In the genomic region with DNA sequence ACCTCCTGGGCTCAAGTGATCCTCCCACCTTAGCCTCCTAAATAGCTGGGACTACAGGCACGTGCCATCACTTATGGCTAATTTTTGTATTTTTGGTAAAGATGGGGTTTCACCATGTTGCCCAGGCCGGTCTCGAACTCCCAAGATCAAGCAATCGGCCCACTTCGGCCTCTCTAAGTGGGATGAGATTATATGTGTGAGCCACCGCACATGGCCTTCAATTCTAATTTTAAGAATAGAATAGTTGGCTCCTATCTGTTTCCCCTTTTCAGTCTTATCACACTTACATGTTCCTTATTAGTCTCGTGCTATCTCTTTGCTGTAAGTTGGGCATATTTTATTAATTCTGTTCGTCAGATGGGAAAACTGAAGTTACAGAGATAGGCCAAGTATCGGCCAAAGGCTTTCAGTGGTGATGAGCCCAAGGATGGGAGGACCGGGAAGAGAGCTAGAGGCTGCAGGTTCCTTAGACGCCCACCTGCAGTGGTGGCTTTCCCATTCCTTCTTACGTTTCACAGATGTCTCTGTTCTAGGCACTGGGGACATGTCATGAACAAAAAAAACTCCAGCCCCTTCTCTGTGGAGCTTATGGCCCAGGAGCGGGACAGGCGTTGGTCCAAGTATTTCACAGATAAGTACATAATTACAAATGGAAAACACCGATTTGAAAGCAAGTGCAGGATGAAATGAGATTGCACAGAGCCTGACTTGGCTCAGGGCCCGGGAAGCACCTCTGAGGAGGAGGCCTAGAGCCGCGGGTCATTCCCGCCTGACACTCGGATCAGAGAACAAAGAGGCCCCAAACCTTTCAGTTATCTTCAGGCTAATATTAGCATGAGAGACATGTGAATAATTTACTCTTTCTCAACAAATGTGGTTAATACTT, we compare ENCODE assay signal across 8 cellular contexts.
DNase-seq lines count a peak whose midpoint lies in the region; ATAC-seq and TF ChIP-seq lines count a peak whose summit lies in the region.

No MANE protein-coding gene starts in this region.

- CTCF ChIA-PET in IMR-90 (lab: Yijun Ruan, JAX) = interaction anchor here (0.8 kb wide), 1 partner anchor 75 kb away, joined by 3 read pairs; no protein-coding TSS in a partner anchor

- POLR2A ChIA-PET in IMR-90 (lab: Charles Lee; ENCODE audit: unreplicated experiment) = no interaction called here

- dilution Hi-C loops in IMR-90 (cut with HindIII; ENCODE audit: low sequenced_read_pairs, unreplicated experiment) = no loop called here

- WGBS in IMR-90 (ENCODE audit: extremely low coverage in 2 of 2, insufficient read length in 1 of 2), 2 experiments = 18% methylated on average over 2 of the region's 20 CpGs; no CpG with 5 or more reads in 1 of the 2 experiments

- H3K4me2 ChIP-seq in IMR-90 (ENCODE audit: low read depth, low read length) = no peak overlapping the region; the same call in 1 of the 2 replicates

- no peak overlapping the region for H3K56ac ChIP-seq in IMR-90 (ENCODE audit: extremely low read depth, insufficient read depth, low read length)

- no peak overlapping the region for H3K18ac ChIP-seq in IMR-90 (ENCODE audit: low read depth, low read length)

- H3K27me3 ChIP-seq in IMR-90 (ENCODE audit: control insufficient read depth, insufficient read depth, low read length) (peaks cover 2% of the 10 kb centered on the region), layer of hippocampus (ENCODE audit: control insufficient read depth, insufficient read depth, low read length) (no peaks in the 10 kb centered on the region)

- H3K4me1 ChIP-seq in IMR-90 (ENCODE audit: control insufficient read depth, insufficient read depth, low read length) = peaks cover 12% of the 10 kb centered on the region

- no TSS peak for BruUV-seq in IMR-90 (replicated peaks; lab: Mats Ljungman, UMichigan)

- H3K9me3 ChIP-seq in IMR-90 (ENCODE audit: control insufficient read depth, insufficient read depth, low read length) = no peaks in the 10 kb centered on the region

- no peak overlapping the region for H3K14ac ChIP-seq in IMR-90 (replicated peaks; ENCODE audit: low read depth, low read length)

- peak overlapping the region; percentile 32 for H2BK120ac ChIP-seq in IMR-90 (ENCODE audit: low read depth, low read length)

- TF ChIP-seq CTCF in IMR-90 (conservative IDR thresholded peaks at IDR 0.05; ENCODE audit: low read depth, low read length) = no peak

- no peak overlapping the region for H3K9ac ChIP-seq in IMR-90 (ENCODE audit: low read depth, low read length)

- DNase-seq in IMR-90 (no peak), NK-92 (lab: John Stamatoyannopoulos, UW; ENCODE audit: unreplicated experiment) (no peak), SIG-M5 treated with dmso at 0.1 percent for 504 hours (lab: John Stamatoyannopoulos, UW; ENCODE audit: unreplicated experiment) (no peak), SW 1271 (lab: John Stamatoyannopoulos, UW) (no peak)
- DNase-seq in stimulated activated CD4-positive, alpha-beta T cell treated with anti-CD3 and anti-CD28 coated beads, Interleukin-4, amount 100 ng/mL, for 24 hours = no peak

- in situ Hi-C loops in IMR-90 (cut with MboI; ENCODE audit: low sequenced_read_pairs) = no loop called here

- TF ChIP-seq RAD21 in IMR-90 (IDR thresholded peaks at IDR 0.05; ENCODE audit: low read length) = no peak

- H3K9me1 ChIP-seq in IMR-90 (ENCODE audit: insufficient read depth, low read length) = peaks cover 4% of the 10 kb centered on the region; the same call in 1 of the 2 replicates

- H2BK15ac ChIP-seq in IMR-90 (ENCODE audit: low read depth, low read length) = peak overlapping the region; percentile 36; the same call in 1 of the 3 replicates

- peak overlapping the region; percentile 64 to 78; a peak in 3 of 4 replicates for H4K8ac ChIP-seq in IMR-90 (ENCODE audit: low read depth in 2 of 2, low read length in 2 of 2)

- peak overlapping the region; percentile 30; the same call in 1 of the 2 replicates for H3K4ac ChIP-seq in IMR-90 (ENCODE audit: low read depth, low read length)

- H2AFZ ChIP-seq in IMR-90 (replicated peaks; ENCODE audit: low read length, poor library complexity) = no peak overlapping the region

- no peak overlapping the region for H2AK9ac ChIP-seq in IMR-90 (replicated peaks; ENCODE audit: low read depth, low read length, poor library complexity)

- no peaks in the 10 kb centered on the region for H3K36me3 ChIP-seq in IMR-90 (ENCODE audit: control insufficient read depth, insufficient read depth, low read length)

- intact Hi-C loops in IMR-90 (cut with micrococcal nuclease) = no loop called here

- peak overlapping the region; percentile 43; the same call in 1 of the 2 replicates for H2BK20ac ChIP-seq in IMR-90 (ENCODE audit: low read depth, low read length)

- no peak overlapping the region for H3K27ac ChIP-seq in IMR-90 (ENCODE audit: insufficient read depth, low read length)
- H3K27ac ChIP-seq in layer of hippocampus (ENCODE audit: low read depth, low read length) = peak overlapping the region; percentile 46

- no peak overlapping the region for H2AK5ac ChIP-seq in IMR-90 (ENCODE audit: low read depth, low read length)

- peak overlapping the region; percentile 23; the same call in 1 of the 2 replicates for H4K5ac ChIP-seq in IMR-90 (ENCODE audit: low read depth, low read length)

- no peaks in the 10 kb centered on the region for H4K20me1 ChIP-seq in IMR-90 (ENCODE audit: insufficient read depth, low read length)

- TF ChIP-seq POLR2A in GM18505 (IDR thresholded peaks at IDR 0.05; ENCODE audit: borderline replicate concordance, extremely low read depth, insufficient read depth, insufficient read length) (no peak), IMR-90 (IDR thresholded peaks at IDR 0.05; ENCODE audit: low read depth, low read length) (no peak)

- no peaks in the 10 kb centered on the region for H3K79me1 ChIP-seq in IMR-90 (ENCODE audit: low read depth in 1 of 2, low read length in 2 of 2)

- no peak overlapping the region; the same call in 1 of the 2 replicates for H4K91ac ChIP-seq in IMR-90 (ENCODE audit: insufficient read depth, low read depth, low read length)

- no peak overlapping the region for H2BK5ac ChIP-seq in IMR-90 (ENCODE audit: low read depth, low read length, poor library complexity, severe bottlenecking)

- ATAC-seq in GM18505 (IDR thresholded peaks at IDR 0.05; ENCODE audit: unreplicated experiment) = peak; percentile 34
- ATAC-seq in IMR-90 (ENCODE audit: low read depth) = no peak
- ATAC-seq in SK-N-SH treated with all-trans-retinoic acid at 6 μM for 48 hours = peak; percentile 68

- H3K23ac ChIP-seq in IMR-90 (ENCODE audit: low read depth, low read length) = no peak overlapping the region

- H3K4me3 ChIP-seq in IMR-90 (ENCODE audit: insufficient read depth, low read depth, low read length) = no peak overlapping the region

TF ChIP-seq in IMR-90, 13 proteins besides CTCF, POLR2A, EP300 and RAD21 (continues in another document):
- TF ChIP-seq MAZ (IDR thresholded peaks at IDR 0.05; ENCODE audit: borderline replicate concordance, low read depth, low read length) (no peak), MAFK (IDR thresholded peaks at IDR 0.05; ENCODE audit: low read depth, low read length) (no peak), CHD1 (IDR thresholded peaks at IDR 0.05; ENCODE audit: low read depth, low read length) (no peak), FOS (IDR thresholded peaks at IDR 0.05; ENCODE audit: low read depth, low read length) (no peak), RCOR1 (IDR thresholded peaks at IDR 0.05; ENCODE audit: insufficient replicate concordance, low read length) (no peak), NFE2L2 (IDR thresholded peaks at IDR 0.05; ENCODE audit: low read depth, low read length) (no peak), CEBPB (IDR thresholded peaks at IDR 0.05; ENCODE audit: low read depth, low read length) (no peak), BHLHE40 (IDR thresholded peaks at IDR 0.05; ENCODE audit: low read depth, low read length) (no peak), MXI1 (IDR thresholded peaks at IDR 0.05; ENCODE audit: borderline replicate concordance, low read depth, low read length) (no peak), RFX5 (IDR thresholded peaks at IDR 0.05; ENCODE audit: low read depth, low read length) (no peak)
- TF ChIP-seq, protein P1, sequence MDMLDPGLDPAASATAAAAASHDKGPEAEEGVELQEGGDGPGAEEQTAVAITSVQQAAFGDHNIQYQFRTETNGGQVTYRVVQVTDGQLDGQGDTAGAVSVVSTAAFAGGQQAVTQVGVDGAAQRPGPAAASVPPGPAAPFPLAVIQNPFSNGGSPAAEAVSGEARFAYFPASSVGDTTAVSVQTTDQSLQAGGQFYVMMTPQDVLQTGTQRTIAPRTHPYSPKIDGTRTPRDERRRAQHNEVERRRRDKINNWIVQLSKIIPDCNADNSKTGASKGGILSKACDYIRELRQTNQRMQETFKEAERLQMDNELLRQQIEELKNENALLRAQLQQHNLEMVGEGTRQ (IDR thresholded peaks at IDR 0.05; ENCODE audit: low read depth, low read length) = no peak

TF ChIP-seq in SK-N-SH treated with all-trans-retinoic acid at 6 μM for 48 hours, 23 proteins besides CTCF, POLR2A, EP300 and RAD21 (continues in another document):
- no peak for TF ChIP-seq TOX (CRISPR knock-in tag; IDR thresholded peaks at IDR 0.05; ENCODE audit: borderline replicate concordance)
- no peak for TF ChIP-seq BACH2 (CRISPR knock-in tag; IDR thresholded peaks at IDR 0.05; ENCODE audit: borderline replicate concordance)
- no peak for TF ChIP-seq ZNF70 (CRISPR knock-in tag; IDR thresholded peaks at IDR 0.05)
- no peak for TF ChIP-seq ZC3H10 (CRISPR knock-in tag; IDR thresholded peaks at IDR 0.05)
- TF ChIP-seq ISL1 (CRISPR knock-in tag; IDR thresholded peaks at IDR 0.05) = peak; percentile 57
- peak; percentile 35; the same call in 1 of the 2 replicates for TF ChIP-seq TSHZ2 (CRISPR knock-in tag; IDR thresholded peaks at IDR 0.05)
